In genomic region chr13:27636624-27637288, GRCh38 we compare ENCODE assay signal across 1 cellular context.
TF ChIP-seq lines count a peak whose summit lies in the region.

No MANE protein-coding gene starts in this region.

TF ChIP-seq in GM12878, 131 proteins besides CTCF, POLR2A, EP300 and RAD21:
- TF ChIP-seq ZNF687 (IDR thresholded peaks at IDR 0.05) (no peak), RUNX3 (IDR thresholded peaks at IDR 0.05; ENCODE audit: low read length) (peak; percentile 41)
- TF ChIP-seq, protein P1, sequence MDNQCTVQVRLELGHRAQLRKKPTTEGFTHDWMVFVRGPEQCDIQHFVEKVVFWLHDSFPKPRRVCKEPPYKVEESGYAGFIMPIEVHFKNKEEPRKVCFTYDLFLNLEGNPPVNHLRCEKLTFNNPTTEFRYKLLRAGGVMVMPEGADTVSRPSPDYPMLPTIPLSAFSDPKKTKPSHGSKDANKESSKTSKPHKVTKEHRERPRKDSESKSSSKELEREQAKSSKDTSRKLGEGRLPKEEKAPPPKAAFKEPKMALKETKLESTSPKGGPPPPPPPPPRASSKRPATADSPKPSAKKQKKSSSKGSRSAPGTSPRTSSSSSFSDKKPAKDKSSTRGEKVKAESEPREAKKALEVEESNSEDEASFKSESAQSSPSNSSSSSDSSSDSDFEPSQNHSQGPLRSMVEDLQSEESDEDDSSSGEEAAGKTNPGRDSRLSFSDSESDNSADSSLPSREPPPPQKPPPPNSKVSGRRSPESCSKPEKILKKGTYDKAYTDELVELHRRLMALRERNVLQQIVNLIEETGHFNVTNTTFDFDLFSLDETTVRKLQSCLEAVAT (IDR thresholded peaks at IDR 0.05), result peak; percentile 69; the same call in 1 of the 2 replicates
